Comparison of ENCODE assay signal across 1 cellular context in the genomic region with DNA sequence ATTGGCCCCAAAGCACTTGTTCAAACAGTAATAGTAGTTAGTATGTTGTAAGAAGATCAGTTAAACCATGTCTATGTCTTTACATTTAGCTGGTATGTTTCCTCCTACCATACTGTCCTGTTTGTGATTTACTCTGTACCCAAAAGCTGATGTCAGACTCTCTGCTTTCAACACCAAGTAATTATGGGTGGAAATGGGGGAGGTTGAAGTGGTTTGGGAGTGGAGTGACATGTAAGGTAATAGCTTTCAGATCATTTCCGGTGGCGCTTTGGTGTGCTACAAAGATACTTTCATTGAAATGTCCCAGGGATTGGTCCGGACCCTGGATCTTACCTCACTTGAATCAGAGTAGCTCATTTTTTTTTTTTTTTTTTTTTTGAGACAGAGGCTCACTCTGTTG.
A peak's percentile ranks its signal among the peaks of the same experiment; 100 is the strongest.
TF ChIP-seq lines count a peak whose summit lies in the region.

No MANE protein-coding gene starts in this region.

TF ChIP-seq in HEK293, 187 proteins besides CTCF, POLR2A, EP300 and RAD21 (continued from another document):
- TF ChIP-seq INSM2 (tag by site-specific recombination; IDR thresholded peaks at IDR 0.05), result no peak
- no peak for TF ChIP-seq GLI4 (tag by site-specific recombination; IDR thresholded peaks at IDR 0.05)
- TF ChIP-seq ZNF366 (tag by site-specific recombination; conservative IDR thresholded peaks at IDR 0.05), result no peak
- no peak for TF ChIP-seq SALL2 (tag by site-specific recombination; IDR thresholded peaks at IDR 0.05; ENCODE audit: borderline replicate concordance)
- TF ChIP-seq ZNF37A (tag by site-specific recombination; IDR thresholded peaks at IDR 0.05), result no peak
- TF ChIP-seq ZBTB26 (tag by site-specific recombination; optimal IDR thresholded peaks at IDR 0.05), result no peak
- TF ChIP-seq, protein P1, sequence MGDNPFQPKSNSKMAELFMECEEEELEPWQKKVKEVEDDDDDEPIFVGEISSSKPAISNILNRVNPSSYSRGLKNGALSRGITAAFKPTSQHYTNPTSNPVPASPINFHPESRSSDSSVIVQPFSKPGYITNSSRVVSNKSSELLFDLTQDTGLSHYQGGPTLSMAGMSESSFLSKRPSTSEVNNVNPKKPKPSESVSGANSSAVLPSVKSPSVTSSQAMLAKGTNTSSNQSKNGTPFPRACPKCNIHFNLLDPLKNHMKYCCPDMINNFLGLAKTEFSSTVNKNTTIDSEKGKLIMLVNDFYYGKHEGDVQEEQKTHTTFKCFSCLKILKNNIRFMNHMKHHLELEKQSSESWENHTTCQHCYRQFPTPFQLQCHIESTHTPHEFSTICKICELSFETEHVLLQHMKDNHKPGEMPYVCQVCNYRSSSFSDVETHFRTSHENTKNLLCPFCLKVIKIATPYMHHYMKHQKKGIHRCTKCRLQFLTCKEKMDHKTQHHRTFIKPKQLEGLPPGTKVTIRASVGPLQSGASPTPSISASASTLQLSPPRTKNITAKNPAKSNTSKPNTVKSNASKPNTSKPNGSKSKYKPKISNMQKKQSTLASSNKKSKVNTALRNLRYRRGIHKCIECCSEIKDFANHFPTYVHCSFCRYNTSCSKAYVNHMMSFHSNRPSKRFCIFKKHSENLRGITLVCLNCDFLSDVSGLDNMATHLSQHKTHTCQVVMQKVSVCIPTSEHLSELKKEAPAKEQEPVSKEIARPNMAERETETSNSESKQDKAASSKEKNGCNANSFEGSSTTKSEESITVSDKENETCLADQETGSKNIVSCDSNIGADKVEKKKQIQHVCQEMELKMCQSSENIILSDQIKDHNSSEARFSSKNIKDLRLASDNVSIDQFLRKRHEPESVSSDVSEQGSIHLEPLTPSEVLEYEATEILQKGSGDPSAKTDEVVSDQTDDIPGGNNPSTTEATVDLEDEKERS (tag by site-specific recombination; IDR thresholded peaks at IDR 0.05), result no peak
- TF ChIP-seq ZNF23 (tag by site-specific recombination; IDR thresholded peaks at IDR 0.05; ENCODE audit: borderline replicate concordance), result no peak
- TF ChIP-seq SETDB1 (IDR thresholded peaks at IDR 0.05; ENCODE audit: insufficient read length, low read length), result no peak
- TF ChIP-seq EGR2 (tag by site-specific recombination; IDR thresholded peaks at IDR 0.05; ENCODE audit: low read depth), result 0 out of 2 replicates have a peak, but pooled peaks have one; percentile 13
- 0 out of 2 replicates have a peak, but pooled peaks have one; percentile 32 for TF ChIP-seq KLF1 (tag by site-specific recombination; IDR thresholded peaks at IDR 0.05)
- no peak for TF ChIP-seq PRDM4 (tag by site-specific recombination; IDR thresholded peaks at IDR 0.05)
- TF ChIP-seq TRIM28 (IDR thresholded peaks at IDR 0.05; ENCODE audit: borderline replicate concordance, low read length), result no peak
- TF ChIP-seq ZSCAN16 (tag by site-specific recombination; IDR thresholded peaks at IDR 0.05), result no peak
- TF ChIP-seq ZNF555 (tag by site-specific recombination; conservative IDR thresholded peaks at IDR 0.05), result no peak
- TF ChIP-seq ZNF341 (tag by site-specific recombination; IDR thresholded peaks at IDR 0.05; ENCODE audit: low read depth), result no peak
- peak; percentile 33; the same call in 1 of the 2 replicates for TF ChIP-seq FEZF1 (tag by site-specific recombination; IDR thresholded peaks at IDR 0.05)
- TF ChIP-seq ZNF132 (tag by site-specific recombination; IDR thresholded peaks at IDR 0.05; ENCODE audit: borderline replicate concordance), result no peak
- no peak for TF ChIP-seq ZNF624 (tag by site-specific recombination; IDR thresholded peaks at IDR 0.05)
- TF ChIP-seq HOXA7 (CRISPR knock-in tag; IDR thresholded peaks at IDR 0.05; ENCODE audit: borderline replicate concordance), result no peak
- TF ChIP-seq ZNF473 (tag by site-specific recombination; IDR thresholded peaks at IDR 0.05), result no peak
- TF ChIP-seq SP7 (tag by site-specific recombination; IDR thresholded peaks at IDR 0.05), result peak; percentile 96
